15 cellular contexts compared by ENCODE assay signal in genomic region chr1:112054504-112054903, GRCh38.
"Had no signal": no experiment of that assay in that cellular context is flagged by ENCODE, and none has a peak within 500 bp of the region (broad histone marks: within the 10 kb centered on the region; RNA-seq: fewer than 3 reads in every experiment).

No MANE protein-coding gene starts in this region.

- H3K27ac ChIP-seq: parathyroid adenoma, spleen, transverse colon had no signal

- H3K4me3 ChIP-seq: lung, spleen, transverse colon had no signal

- DNase-seq: activated CD4-positive, alpha-beta memory T cell treated with anti-CD3 and anti-CD28 coated beads, Interleukin-2, amount 10 ng/mL, durations not matched to agents 7 days and 5 days; activated naive CD8-positive, alpha-beta T cell treated with anti-CD3 and anti-CD28 coated beads, Interleukin-2, amount 10 ng/mL, durations not matched to agents 7 days and 5 days; aorta; foreskin melanocyte; midbrain; naive B cell; spleen; stimulated activated CD4-positive, alpha-beta T cell treated with anti-CD3 and anti-CD28 coated beads, Interleukin-1b, Interleukin-23, amount 100 ng/mL, for 48 hours; stimulated activated naive CD4-positive, alpha-beta T cell; substantia nigra; T-cell; T1000; transverse colon had no signal

- H3K9me3 ChIP-seq: spleen, transverse colon had no signal

- H3K27me3 ChIP-seq: spleen, transverse colon had no signal

- H3K4me1 ChIP-seq: spleen, transverse colon had no signal

- ATAC-seq: T-cell had no signal

- H3K36me3 ChIP-seq: spleen, transverse colon had no signal
